In the genomic region with DNA sequence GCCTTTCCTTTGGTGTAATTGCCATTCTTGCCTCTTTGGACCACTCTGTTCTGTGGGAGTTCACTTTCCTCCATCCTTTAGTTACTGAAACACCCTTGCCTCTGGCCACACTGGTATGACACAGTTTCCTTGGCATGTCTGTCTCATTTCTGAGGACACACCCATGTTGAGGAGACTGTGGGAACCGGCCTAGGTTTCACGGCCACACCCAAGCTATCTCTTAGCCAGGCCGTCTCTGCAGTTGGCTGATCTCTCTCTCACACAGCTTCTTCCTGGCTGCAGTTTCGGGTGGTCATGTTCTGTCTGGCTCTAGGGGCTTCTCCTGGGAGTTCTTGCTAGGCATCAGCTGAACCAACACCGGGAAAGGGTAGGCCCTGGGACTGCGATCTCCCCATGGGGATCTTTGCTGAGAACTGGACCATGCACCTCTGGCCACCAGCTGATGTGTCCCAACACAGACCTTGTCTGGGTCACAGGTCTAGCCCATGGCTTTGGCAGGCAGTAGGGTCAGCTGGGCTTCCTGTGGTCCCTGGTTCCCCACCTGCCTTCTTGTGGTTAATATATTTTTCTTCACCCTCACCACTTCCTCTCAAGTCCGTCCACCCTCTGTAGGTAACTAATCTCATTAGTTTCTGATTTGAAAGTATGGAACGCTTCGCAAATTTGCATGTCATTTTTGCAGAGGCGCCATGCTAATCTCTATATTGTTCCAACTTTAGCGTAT, we compare ENCODE assay signal across 9 cellular contexts.
DNase-seq lines count a peak whose midpoint lies in the region; ATAC-seq lines count a peak whose summit lies in the region.
"Had no signal": no experiment of that assay in that cellular context is flagged by ENCODE, and none has a peak within 500 bp of the region (broad histone marks: within the 10 kb centered on the region; RNA-seq: fewer than 3 reads in every experiment).

No MANE protein-coding gene starts in this region.

- peak overlapping the region; percentile 71 for H3K4me3 Mint-ChIP-seq in T-helper 1 cell treated with Interleukin-12 subunit alpha and Interleukin-12 subunit beta and Interleukin-4 antibody, amounts not matched to agents 30 μg/mL and 1 μg/mL, for 36 hours
- H3K4me3 Mint-ChIP-seq: brain had no signal

- no peaks in the 10 kb centered on the region for H3K9me3 Mint-ChIP-seq in T-helper 1 cell treated with Interleukin-12 subunit alpha and Interleukin-12 subunit beta and Interleukin-4 antibody, amounts not matched to agents 30 μg/mL and 1 μg/mL, for 36 hours

- peaks cover 2% of the 10 kb centered on the region for H3K36me3 Mint-ChIP-seq in T-helper 1 cell treated with Interleukin-12 subunit alpha and Interleukin-12 subunit beta and Interleukin-4 antibody, amounts not matched to agents 30 μg/mL and 1 μg/mL, for 36 hours (ENCODE audit: low read depth)

- peak; percentile 69 for DNase-seq in 8988T
- peak; percentile 83 for DNase-seq in iris pigment epithelial cell (ENCODE audit: low read depth)
- no peak for DNase-seq in GOT3 (lab: John Stamatoyannopoulos, UW)
- DNase-seq in KG1 (lab: John Stamatoyannopoulos, UW): no peak
- no peak for DNase-seq in NCI-H524 treated with DMSO at 0.1 percent for 48 hours (lab: John Stamatoyannopoulos, UW)

- ATAC-seq in GM19023 (IDR thresholded peaks at IDR 0.05; ENCODE audit: unreplicated experiment): peak; percentile 88
- peak; percentile 95 for ATAC-seq in HG03064 (IDR thresholded peaks at IDR 0.05; ENCODE audit: low read depth, unreplicated experiment)

- no peak overlapping the region for H3K27ac Mint-ChIP-seq in T-helper 1 cell treated with Interleukin-12 subunit alpha and Interleukin-12 subunit beta and Interleukin-4 antibody, amounts not matched to agents 30 μg/mL and 1 μg/mL, for 36 hours

- no peaks in the 10 kb centered on the region for H3K27me3 Mint-ChIP-seq in T-helper 1 cell treated with Interleukin-12 subunit alpha and Interleukin-12 subunit beta and Interleukin-4 antibody, amounts not matched to agents 30 μg/mL and 1 μg/mL, for 36 hours (ENCODE audit: low read depth)

- H3K4me1 Mint-ChIP-seq in T-helper 1 cell treated with Interleukin-12 subunit alpha and Interleukin-12 subunit beta and Interleukin-4 antibody, amounts not matched to agents 30 μg/mL and 1 μg/mL, for 36 hours (ENCODE audit: low read depth): peaks cover 16% of the 10 kb centered on the region

Comparison
In these comparisons a context has a peak if more than half of its experiments do, and no peak if none do; other contexts are left out.
1. DNase-seq: peak in 8988T (single experiment) and iris pigment epithelial cell (single experiment); none in GOT3 (single experiment), KG1 (single experiment) and NCI-H524 treated with DMSO at 0.1 percent for 48 hours (single experiment).